12 cellular contexts compared by ENCODE assay signal in the genomic region with DNA sequence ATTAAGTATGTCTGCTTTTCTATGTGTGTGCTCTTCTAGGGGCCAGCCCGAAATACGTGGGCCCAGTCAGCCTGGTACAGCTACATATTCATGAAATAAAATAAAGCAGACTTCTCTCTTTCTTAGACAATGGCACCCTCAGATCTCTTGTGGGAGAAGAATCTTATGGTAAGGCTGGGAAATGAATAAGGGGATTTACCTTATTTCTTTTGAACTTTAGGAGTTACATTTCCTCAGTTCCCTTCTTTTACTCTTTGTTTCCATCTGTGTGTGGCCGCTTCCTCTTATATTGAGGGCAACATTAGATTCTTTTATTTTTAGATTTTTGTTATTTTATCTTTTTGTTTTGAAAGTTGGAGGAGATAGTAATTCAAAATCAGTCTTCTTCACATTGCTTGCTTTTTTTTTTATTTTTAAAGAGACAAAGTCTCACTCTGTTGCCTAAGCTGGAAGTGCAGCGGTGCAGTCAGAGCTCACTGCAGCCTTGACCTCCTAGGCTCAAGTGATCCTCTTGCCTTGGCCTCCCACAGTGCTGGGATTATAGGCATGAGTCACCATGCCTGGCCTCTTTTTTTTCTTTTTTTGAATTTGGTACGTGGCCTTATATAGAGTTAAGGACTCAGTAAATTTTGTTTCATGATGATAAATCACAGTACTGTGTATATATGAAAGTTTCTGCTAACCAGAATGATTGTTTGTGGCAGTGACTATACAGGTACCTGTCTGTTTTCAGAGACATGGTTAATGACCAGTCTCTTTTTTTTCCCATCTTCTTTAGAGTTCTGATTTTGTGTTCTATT. TPM values are rescaled to one million over a fixed set of nuclear protein-coding genes. Genes with fewer than 3 reads are reported as not detected.
DNase-seq lines count a peak whose midpoint lies in the region; ATAC-seq and TF ChIP-seq lines count a peak whose summit lies in the region.
"Had no signal": no experiment of that assay in that cellular context is flagged by ENCODE, and none has a peak within 500 bp of the region (broad histone marks: within the 10 kb centered on the region; RNA-seq: fewer than 3 reads in every experiment).

No MANE protein-coding gene starts in this region.

- peaks cover 34 to 69% (median 57%) of the 10 kb centered on the region in 10 experiments for H3K4me1 ChIP-seq in BLaER1 treated with 17β-estradiol and CSF1 and Interleukin-3, amounts not matched to agents 10 nM and 100 nM
- H3K4me1 ChIP-seq in muscle layer of colon (ENCODE audit: insufficient read depth, low read length) (peaks cover 48% of the 10 kb centered on the region), stomach (peaks cover 5 to 62% (median 43%) of the 10 kb centered on the region in 4 donors)

- peak; percentile 95 for ATAC-seq in activated T-helper 17 cell treated with anti-CD3 and anti-CD28 coated beads, Interleukin-2, amount 50 U/mL, for 72 hours (replicated peaks)
- no peak for ATAC-seq in HG02588 (IDR thresholded peaks at IDR 0.05; ENCODE audit: unreplicated experiment)

- H3K4me2 ChIP-seq in BLaER1 treated with 17β-estradiol and CSF1 and Interleukin-3, amounts not matched to agents 10 nM and 100 nM = peak overlapping the region; percentile 4 to 55 (median 28); a peak in 16 of 22 replicates

- peaks cover 31% of the 10 kb centered on the region for H3K27me3 Mint-ChIP-seq in activated T-helper 17 cell treated with anti-CD3 and anti-CD28 coated beads, Interleukin-2, amount 50 U/mL, for 72 hours

- intact Hi-C loops in stomach (cut with DNase I; ENCODE audit: low total_unique reads) = no loop called here

- TF ChIP-seq POLR2A in stomach (IDR thresholded peaks at IDR 0.05) = no peak

- peaks cover 5 to 86% (median 52%) of the 10 kb centered on the region in 11 experiments; a peak in 14 of 22 replicates for H4K20me1 ChIP-seq in BLaER1 treated with 17β-estradiol and CSF1 and Interleukin-3, amounts not matched to agents 10 nM and 100 nM

- DNase-seq in HEK293T (ENCODE audit: extremely low spot score) (no peak), stomach (no peak), NCI-H2171 treated with DMSO at 0.1 percent for 48 hours (lab: John Stamatoyannopoulos, UW) (no peak)
- no peak for DNase-seq in activated CD4-positive, alpha-beta T cell treated with anti-CD3 and anti-CD28 coated beads, Interleukin-2, amount 50 U/mL, for 4 hours
- DNase-seq: COR-L47, NCI-H2227 treated with DMSO at 0.1 percent for 48 hours had no signal

- H3K27me3 ChIP-seq in BLaER1 treated with 17β-estradiol and CSF1 and Interleukin-3, amounts not matched to agents 10 nM and 100 nM = no peaks in the 10 kb centered on the region
- no peaks in the 10 kb centered on the region for H3K27me3 ChIP-seq in muscle layer of colon (ENCODE audit: control insufficient read depth in 1 of 2, insufficient read depth in 2 of 2, low read length in 2 of 2)
- no peaks in the 10 kb centered on the region for H3K27me3 ChIP-seq in stomach

- H3K27ac ChIP-seq in BLaER1 treated with 17β-estradiol and CSF1 and Interleukin-3, amounts not matched to agents 10 nM and 100 nM = peak overlapping the region in 1 of 11 experiments; percentile 1; a peak in 2 of 22 replicates
- peak overlapping the region; percentile 16 for H3K27ac ChIP-seq in muscle layer of colon (ENCODE audit: low read depth, low read length)
- H3K27ac ChIP-seq in stomach = peak overlapping the region in 2 of 5 donors; percentile 55 to 62

- H3K36me3 Mint-ChIP-seq in activated T-helper 17 cell treated with anti-CD3 and anti-CD28 coated beads, Interleukin-2, amount 50 U/mL, for 72 hours (ENCODE audit: low read depth) = no peaks in the 10 kb centered on the region

- no peak for TF ChIP-seq EP300 in stomach (IDR thresholded peaks at IDR 0.05)

- no peaks in the 10 kb centered on the region for H3K4me1 Mint-ChIP-seq in activated T-helper 17 cell treated with anti-CD3 and anti-CD28 coated beads, Interleukin-2, amount 50 U/mL, for 72 hours

- CTCF ChIA-PET in HEK293T (lab: Yijun Ruan, JAX) = interaction anchor here (1.1 kb wide), 1 partner anchor 203 kb away, joined by 5 read pairs; no protein-coding TSS in a partner anchor

- no peaks in the 10 kb centered on the region for H3K9me3 ChIP-seq in BLaER1 treated with 17β-estradiol and CSF1 and Interleukin-3, amounts not matched to agents 10 nM and 100 nM (replicated peaks in 1 of 11)
- H3K9me3 ChIP-seq in muscle layer of colon (ENCODE audit: low read length) (no peaks in the 10 kb centered on the region), stomach (no peaks in the 10 kb centered on the region)

- WGBS in stomach, 5 donors = 60 to 83% (median 76%) methylated on average over 5 of the region's 5 CpGs

- no peak overlapping the region for H3K4me3 ChIP-seq in BLaER1 treated with 17β-estradiol and CSF1 and Interleukin-3, amounts not matched to agents 10 nM and 100 nM
- no peak overlapping the region for H3K4me3 ChIP-seq in muscle layer of colon (ENCODE audit: low read depth in 1 of 2, low read length in 2 of 2)
- no peak overlapping the region for H3K4me3 ChIP-seq in stomach

- H3K4me3 Mint-ChIP-seq in activated T-helper 17 cell treated with anti-CD3 and anti-CD28 coated beads, Interleukin-2, amount 50 U/mL, for 72 hours = no peak overlapping the region

- no peak for TF ChIP-seq CTCF in stomach (IDR thresholded peaks at IDR 0.05)

- POLR2A ChIA-PET in HEK293T (lab: Yijun Ruan, JAX) = interaction anchor here (0.7 to 2.6 kb wide), 2 partner anchors 185 to 202 kb away, joined by 4 to 7 read pairs; no protein-coding TSS in a partner anchor

- H3K9ac ChIP-seq in BLaER1 treated with 17β-estradiol and CSF1 and Interleukin-3, amounts not matched to agents 10 nM and 100 nM = 0 out of 22 replicates have a peak overlapping the region, but pooled peaks of 1 of the 11 experiments have one; percentile 7
- H3K9ac ChIP-seq in muscle layer of colon (ENCODE audit: low read length) = no peak overlapping the region

- peaks cover 0 to 97% (median 66%) of the 10 kb centered on the region in 11 experiments; a peak in 18 of 22 replicates for H3K36me3 ChIP-seq in BLaER1 treated with 17β-estradiol and CSF1 and Interleukin-3, amounts not matched to agents 10 nM and 100 nM
- H3K36me3 ChIP-seq in muscle layer of colon (ENCODE audit: insufficient read depth, low read length) (no peaks in the 10 kb centered on the region), stomach (peaks cover 0 to 7% (median 0%) of the 10 kb centered on the region in 4 donors)

- H3K9me3 Mint-ChIP-seq in activated T-helper 17 cell treated with anti-CD3 and anti-CD28 coated beads, Interleukin-2, amount 50 U/mL, for 72 hours = no peaks in the 10 kb centered on the region
- H3K9me3 Mint-ChIP-seq: IgD-negative memory B cell had no signal

- no peak overlapping the region for H3K27ac Mint-ChIP-seq in activated T-helper 17 cell treated with anti-CD3 and anti-CD28 coated beads, Interleukin-2, amount 50 U/mL, for 72 hours

TF ChIP-seq in HEK293T, 16 proteins besides CTCF, POLR2A, EP300 and RAD21:
- no peak for TF ChIP-seq HDGF (IDR thresholded peaks at IDR 0.05; ENCODE audit: borderline replicate concordance)
- no peak for TF ChIP-seq BHLHE40 (IDR thresholded peaks at IDR 0.05; ENCODE audit: borderline replicate concordance)
- TF ChIP-seq ZNF384 (IDR thresholded peaks at IDR 0.05) = peak; percentile 99
- TF ChIP-seq ELF4 (IDR thresholded peaks at IDR 0.05) = no peak
- peak; percentile 81; the same call in 1 of the 2 replicates for TF ChIP-seq CTBP1 (IDR thresholded peaks at IDR 0.05; ENCODE audit: borderline replicate concordance)
- no peak for TF ChIP-seq FOXA1 (IDR thresholded peaks at IDR 0.05)
- TF ChIP-seq, protein P1, sequence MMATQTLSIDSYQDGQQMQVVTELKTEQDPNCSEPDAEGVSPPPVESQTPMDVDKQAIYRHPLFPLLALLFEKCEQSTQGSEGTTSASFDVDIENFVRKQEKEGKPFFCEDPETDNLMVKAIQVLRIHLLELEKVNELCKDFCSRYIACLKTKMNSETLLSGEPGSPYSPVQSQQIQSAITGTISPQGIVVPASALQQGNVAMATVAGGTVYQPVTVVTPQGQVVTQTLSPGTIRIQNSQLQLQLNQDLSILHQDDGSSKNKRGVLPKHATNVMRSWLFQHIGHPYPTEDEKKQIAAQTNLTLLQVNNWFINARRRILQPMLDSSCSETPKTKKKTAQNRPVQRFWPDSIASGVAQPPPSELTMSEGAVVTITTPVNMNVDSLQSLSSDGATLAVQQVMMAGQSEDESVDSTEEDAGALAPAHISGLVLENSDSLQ (IDR thresholded peaks at IDR 0.05) = peak; percentile 53
- TF ChIP-seq TARDBP (IDR thresholded peaks at IDR 0.05) = no peak

RNA-seq across cellular contexts. Expression of a gene that starts 9.1 kb away (rescaled TPM):
- total RNA-seq in activated T-helper 17 cell treated with anti-CD3 and anti-CD28 coated beads, Interleukin-2, amount 50 U/mL, for 72 hours = under 1 TPM in 1 of 2 donors, not detected in 1; 0.84 TPM
- 100 to 1,000 TPM; 110 to 355 (median 208) TPM for total RNA-seq in stomach
- polyA plus RNA-seq in stomach = 10 to 100 TPM; 11.7 to 16.4 (median 12.5) TPM
- polyA plus RNA-seq: naive thymus-derived CD8-positive, alpha-beta T cell had no signal

Comparison
In these comparisons a context has a peak if more than half of its experiments do, and no peak if none do; other contexts are left out.
1. RNA of a gene that starts 9.1 kb away (total RNA-seq): 110 to 355 TPM in stomach; 0.84 TPM in activated T-helper 17 cell treated with anti-CD3 and anti-CD28 coated beads, Interleukin-2, amount 50 U/mL, for 72 hours; every median in the first group is over 10 times any median in the second.